Comparison of ENCODE assay signal across 1 cellular context in the genomic region with DNA sequence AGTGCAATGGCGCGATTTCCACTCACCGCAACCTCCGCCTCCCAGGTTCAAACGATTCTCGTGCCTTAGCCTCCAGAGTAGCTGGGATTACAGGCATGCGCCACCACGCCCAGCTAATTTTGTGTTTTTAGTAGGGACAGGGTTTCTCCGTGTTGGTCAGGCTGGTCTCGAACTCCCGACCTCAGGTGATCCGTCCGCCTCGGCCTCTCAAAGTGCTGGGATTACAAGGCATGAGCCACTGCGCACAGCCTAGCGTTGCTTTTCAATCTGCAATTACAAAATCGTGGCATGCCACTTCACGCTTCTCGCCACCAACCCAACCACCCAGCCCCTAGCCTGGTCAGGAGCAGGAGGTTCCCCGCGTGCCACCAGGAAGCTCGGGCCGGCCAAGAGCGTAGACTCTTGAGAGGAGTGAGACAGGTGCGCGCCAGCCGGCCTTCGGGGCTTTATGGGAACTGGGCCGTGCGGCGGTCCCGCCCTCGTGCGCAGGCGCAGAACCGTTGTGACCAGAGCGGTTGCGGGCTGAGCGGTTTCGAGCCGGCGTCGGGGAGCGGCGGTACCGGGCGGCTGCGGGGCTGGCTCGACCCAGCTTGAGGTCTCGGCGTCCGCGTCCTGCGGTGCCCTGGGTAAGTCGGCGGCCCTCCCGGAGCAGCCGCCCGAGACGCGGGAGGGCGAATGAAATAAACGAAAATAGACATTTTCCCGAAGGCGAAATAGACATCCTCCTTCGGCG.
TF ChIP-seq lines count a peak whose summit lies in the region.

A gene (plus strand): TSS at position 500 of the 733 bp plus-strand sequence. CDS start 530 bp downstream, outside the sequence.

TF ChIP-seq in K562, 482 proteins besides CTCF, POLR2A, EP300 and RAD21 (continued from another document and continues in another):
- TF ChIP-seq, protein P1, sequence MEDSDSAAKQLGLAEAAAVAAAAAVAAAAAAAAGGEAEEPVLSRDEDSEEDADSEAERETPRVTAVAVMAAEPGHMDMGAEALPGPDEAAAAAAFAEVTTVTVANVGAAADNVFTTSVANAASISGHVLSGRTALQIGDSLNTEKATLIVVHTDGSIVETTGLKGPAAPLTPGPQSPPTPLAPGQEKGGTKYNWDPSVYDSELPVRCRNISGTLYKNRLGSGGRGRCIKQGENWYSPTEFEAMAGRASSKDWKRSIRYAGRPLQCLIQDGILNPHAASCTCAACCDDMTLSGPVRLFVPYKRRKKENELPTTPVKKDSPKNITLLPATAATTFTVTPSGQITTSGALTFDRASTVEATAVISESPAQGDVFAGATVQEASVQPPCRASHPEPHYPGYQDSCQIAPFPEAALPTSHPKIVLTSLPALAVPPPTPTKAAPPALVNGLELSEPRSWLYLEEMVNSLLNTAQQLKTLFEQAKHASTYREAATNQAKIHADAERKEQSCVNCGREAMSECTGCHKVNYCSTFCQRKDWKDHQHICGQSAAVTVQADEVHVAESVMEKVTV (CRISPR knock-in tag; IDR thresholded peaks at IDR 0.05), result no peak
- TF ChIP-seq, protein P2, sequence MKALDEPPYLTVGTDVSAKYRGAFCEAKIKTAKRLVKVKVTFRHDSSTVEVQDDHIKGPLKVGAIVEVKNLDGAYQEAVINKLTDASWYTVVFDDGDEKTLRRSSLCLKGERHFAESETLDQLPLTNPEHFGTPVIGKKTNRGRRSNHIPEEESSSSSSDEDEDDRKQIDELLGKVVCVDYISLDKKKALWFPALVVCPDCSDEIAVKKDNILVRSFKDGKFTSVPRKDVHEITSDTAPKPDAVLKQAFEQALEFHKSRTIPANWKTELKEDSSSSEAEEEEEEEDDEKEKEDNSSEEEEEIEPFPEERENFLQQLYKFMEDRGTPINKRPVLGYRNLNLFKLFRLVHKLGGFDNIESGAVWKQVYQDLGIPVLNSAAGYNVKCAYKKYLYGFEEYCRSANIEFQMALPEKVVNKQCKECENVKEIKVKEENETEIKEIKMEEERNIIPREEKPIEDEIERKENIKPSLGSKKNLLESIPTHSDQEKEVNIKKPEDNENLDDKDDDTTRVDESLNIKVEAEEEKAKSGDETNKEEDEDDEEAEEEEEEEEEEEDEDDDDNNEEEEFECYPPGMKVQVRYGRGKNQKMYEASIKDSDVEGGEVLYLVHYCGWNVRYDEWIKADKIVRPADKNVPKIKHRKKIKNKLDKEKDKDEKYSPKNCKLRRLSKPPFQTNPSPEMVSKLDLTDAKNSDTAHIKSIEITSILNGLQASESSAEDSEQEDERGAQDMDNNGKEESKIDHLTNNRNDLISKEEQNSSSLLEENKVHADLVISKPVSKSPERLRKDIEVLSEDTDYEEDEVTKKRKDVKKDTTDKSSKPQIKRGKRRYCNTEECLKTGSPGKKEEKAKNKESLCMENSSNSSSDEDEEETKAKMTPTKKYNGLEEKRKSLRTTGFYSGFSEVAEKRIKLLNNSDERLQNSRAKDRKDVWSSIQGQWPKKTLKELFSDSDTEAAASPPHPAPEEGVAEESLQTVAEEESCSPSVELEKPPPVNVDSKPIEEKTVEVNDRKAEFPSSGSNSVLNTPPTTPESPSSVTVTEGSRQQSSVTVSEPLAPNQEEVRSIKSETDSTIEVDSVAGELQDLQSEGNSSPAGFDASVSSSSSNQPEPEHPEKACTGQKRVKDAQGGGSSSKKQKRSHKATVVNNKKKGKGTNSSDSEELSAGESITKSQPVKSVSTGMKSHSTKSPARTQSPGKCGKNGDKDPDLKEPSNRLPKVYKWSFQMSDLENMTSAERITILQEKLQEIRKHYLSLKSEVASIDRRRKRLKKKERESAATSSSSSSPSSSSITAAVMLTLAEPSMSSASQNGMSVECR (CRISPR knock-in tag; IDR thresholded peaks at IDR 0.05), result no peak
- TF ChIP-seq KDM2B (CRISPR knock-in tag; IDR thresholded peaks at IDR 0.05) (no peak), JUNB (CRISPR knock-in tag; conservative IDR thresholded peaks at IDR 0.05) (no peak), ZBED1 (IDR thresholded peaks at IDR 0.05) (no peak), ZNF76 (CRISPR knock-in tag; IDR thresholded peaks at IDR 0.05; ENCODE audit: borderline replicate concordance) (no peak), NFYB (IDR thresholded peaks at IDR 0.05; ENCODE audit: extremely low read depth, insufficient read length) (no peak), MTA2 (IDR thresholded peaks at IDR 0.05; ENCODE audit: low read depth) (no peak), HDAC2 (IDR thresholded peaks at IDR 0.05) (0 out of 2 replicates have a peak, but pooled peaks have one; percentile 44), MEIS2 (IDR thresholded peaks at IDR 0.05; ENCODE audit: partially characterized antibody) (peak; percentile 74), ADNP (tag; IDR thresholded peaks at IDR 0.05) (no peak), ZKSCAN1 (IDR thresholded peaks at IDR 0.05; ENCODE audit: low read depth, low read length) (no peak), SMARCA4 (IDR thresholded peaks at IDR 0.05) (no peak), RBM17 (IDR thresholded peaks at IDR 0.05; ENCODE audit: borderline replicate concordance, low read depth, low read length) (no peak), RBFOX2 (IDR thresholded peaks at IDR 0.05; ENCODE audit: low read depth, low read length) (peak; percentile 83), NUFIP1 (IDR thresholded peaks at IDR 0.05; ENCODE audit: partially characterized antibody) (no peak), CBX8 (IDR thresholded peaks at IDR 0.05; ENCODE audit: borderline replicate concordance, extremely low read depth, low read depth, low read length, poor library complexity, severe bottlenecking) (no peak), OTX1 (CRISPR knock-in tag; IDR thresholded peaks at IDR 0.05) (0 out of 2 replicates have a peak, but pooled peaks have one; percentile 16), EGR1 (conservative IDR thresholded peaks at IDR 0.05) (no peak), ZBTB1 (CRISPR knock-in tag; IDR thresholded peaks at IDR 0.05; ENCODE audit: borderline replicate concordance, low read depth) (peak; percentile 64; the same call in 1 of the 2 replicates), RUNX1 (IDR thresholded peaks at IDR 0.05; ENCODE audit: low read depth) (no peak), HMG20A (CRISPR knock-in tag; conservative IDR thresholded peaks at IDR 0.05) (no peak), NR1H2 (CRISPR knock-in tag; IDR thresholded peaks at IDR 0.05) (no peak), MAZ (CRISPR knock-in tag; conservative IDR thresholded peaks at IDR 0.05 in 1 of 2, IDR thresholded peaks at IDR 0.05 in 1 of 2) (peak; percentile 24 to 46; a peak in 1 of 4 replicates)
- TF ChIP-seq, protein P3, sequence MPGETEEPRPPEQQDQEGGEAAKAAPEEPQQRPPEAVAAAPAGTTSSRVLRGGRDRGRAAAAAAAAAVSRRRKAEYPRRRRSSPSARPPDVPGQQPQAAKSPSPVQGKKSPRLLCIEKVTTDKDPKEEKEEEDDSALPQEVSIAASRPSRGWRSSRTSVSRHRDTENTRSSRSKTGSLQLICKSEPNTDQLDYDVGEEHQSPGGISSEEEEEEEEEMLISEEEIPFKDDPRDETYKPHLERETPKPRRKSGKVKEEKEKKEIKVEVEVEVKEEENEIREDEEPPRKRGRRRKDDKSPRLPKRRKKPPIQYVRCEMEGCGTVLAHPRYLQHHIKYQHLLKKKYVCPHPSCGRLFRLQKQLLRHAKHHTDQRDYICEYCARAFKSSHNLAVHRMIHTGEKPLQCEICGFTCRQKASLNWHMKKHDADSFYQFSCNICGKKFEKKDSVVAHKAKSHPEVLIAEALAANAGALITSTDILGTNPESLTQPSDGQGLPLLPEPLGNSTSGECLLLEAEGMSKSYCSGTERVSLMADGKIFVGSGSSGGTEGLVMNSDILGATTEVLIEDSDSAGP (CRISPR knock-in tag; IDR thresholded peaks at IDR 0.05), result no peak
- TF ChIP-seq, protein P4, sequence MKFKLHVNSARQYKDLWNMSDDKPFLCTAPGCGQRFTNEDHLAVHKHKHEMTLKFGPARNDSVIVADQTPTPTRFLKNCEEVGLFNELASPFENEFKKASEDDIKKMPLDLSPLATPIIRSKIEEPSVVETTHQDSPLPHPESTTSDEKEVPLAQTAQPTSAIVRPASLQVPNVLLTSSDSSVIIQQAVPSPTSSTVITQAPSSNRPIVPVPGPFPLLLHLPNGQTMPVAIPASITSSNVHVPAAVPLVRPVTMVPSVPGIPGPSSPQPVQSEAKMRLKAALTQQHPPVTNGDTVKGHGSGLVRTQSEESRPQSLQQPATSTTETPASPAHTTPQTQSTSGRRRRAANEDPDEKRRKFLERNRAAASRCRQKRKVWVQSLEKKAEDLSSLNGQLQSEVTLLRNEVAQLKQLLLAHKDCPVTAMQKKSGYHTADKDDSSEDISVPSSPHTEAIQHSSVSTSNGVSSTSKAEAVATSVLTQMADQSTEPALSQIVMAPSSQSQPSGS (CRISPR knock-in tag; IDR thresholded peaks at IDR 0.05), result no peak
- TF ChIP-seq, protein P5, sequence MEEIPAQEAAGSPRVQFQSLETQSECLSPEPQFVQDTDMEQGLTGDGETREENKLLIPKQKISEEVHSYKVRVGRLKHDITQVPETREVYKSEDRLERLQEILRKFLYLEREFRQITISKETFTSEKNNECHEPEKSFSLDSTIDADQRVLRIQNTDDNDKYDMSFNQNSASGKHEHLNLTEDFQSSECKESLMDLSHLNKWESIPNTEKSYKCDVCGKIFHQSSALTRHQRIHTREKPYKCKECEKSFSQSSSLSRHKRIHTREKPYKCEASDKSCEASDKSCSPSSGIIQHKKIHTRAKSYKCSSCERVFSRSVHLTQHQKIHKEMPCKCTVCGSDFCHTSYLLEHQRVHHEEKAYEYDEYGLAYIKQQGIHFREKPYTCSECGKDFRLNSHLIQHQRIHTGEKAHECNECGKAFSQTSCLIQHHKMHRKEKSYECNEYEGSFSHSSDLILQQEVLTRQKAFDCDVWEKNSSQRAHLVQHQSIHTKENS (CRISPR knock-in tag; IDR thresholded peaks at IDR 0.05), result no peak
- TF ChIP-seq, protein P6, sequence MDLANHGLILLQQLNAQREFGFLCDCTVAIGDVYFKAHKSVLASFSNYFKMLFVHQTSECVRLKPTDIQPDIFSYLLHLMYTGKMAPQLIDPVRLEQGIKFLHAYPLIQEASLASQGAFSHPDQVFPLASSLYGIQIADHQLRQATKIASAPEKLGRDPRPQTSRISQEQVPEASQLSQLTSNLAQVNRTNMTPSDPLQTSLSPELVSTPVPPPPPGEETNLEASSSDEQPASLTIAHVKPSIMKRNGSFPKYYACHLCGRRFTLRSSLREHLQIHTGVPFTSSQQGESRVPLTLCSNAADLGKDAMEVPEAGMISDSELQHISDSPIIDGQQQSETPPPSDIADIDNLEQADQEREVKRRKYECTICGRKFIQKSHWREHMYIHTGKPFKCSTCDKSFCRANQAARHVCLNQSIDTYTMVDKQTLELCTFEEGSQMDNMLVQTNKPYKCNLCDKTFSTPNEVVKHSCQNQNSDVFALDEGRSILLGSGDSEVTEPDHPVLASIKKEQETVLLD (IDR thresholded peaks at IDR 0.05), result peak; percentile 92
- TF ChIP-seq, protein P7, sequence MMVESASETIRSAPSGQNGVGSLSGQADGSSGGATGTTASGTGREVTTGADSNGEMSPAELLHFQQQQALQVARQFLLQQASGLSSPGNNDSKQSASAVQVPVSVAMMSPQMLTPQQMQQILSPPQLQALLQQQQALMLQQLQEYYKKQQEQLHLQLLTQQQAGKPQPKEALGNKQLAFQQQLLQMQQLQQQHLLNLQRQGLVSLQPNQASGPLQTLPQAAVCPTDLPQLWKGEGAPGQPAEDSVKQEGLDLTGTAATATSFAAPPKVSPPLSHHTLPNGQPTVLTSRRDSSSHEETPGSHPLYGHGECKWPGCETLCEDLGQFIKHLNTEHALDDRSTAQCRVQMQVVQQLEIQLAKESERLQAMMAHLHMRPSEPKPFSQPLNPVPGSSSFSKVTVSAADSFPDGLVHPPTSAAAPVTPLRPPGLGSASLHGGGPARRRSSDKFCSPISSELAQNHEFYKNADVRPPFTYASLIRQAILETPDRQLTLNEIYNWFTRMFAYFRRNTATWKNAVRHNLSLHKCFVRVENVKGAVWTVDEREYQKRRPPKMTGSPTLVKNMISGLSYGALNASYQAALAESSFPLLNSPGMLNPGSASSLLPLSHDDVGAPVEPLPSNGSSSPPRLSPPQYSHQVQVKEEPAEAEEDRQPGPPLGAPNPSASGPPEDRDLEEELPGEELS (CRISPR knock-in tag; IDR thresholded peaks at IDR 0.05; ENCODE audit: borderline replicate concordance), result peak; percentile 43; the same call in 1 of the 2 replicates
- TF ChIP-seq, protein P8, sequence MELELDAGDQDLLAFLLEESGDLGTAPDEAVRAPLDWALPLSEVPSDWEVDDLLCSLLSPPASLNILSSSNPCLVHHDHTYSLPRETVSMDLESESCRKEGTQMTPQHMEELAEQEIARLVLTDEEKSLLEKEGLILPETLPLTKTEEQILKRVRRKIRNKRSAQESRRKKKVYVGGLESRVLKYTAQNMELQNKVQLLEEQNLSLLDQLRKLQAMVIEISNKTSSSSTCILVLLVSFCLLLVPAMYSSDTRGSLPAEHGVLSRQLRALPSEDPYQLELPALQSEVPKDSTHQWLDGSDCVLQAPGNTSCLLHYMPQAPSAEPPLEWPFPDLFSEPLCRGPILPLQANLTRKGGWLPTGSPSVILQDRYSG (tag; conservative IDR thresholded peaks at IDR 0.05; ENCODE audit: low read depth), result no peak
- TF ChIP-seq, protein P9, sequence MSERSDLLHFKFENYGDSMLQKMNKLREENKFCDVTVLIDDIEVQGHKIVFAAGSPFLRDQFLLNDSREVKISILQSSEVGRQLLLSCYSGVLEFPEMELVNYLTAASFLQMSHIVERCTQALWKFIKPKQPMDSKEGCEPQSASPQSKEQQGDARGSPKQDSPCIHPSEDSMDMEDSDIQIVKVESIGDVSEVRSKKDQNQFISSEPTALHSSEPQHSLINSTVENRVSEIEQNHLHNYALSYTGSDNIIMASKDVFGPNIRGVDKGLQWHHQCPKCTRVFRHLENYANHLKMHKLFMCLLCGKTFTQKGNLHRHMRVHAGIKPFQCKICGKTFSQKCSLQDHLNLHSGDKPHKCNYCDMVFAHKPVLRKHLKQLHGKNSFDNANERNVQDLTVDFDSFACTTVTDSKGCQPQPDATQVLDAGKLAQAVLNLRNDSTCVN (CRISPR knock-in tag; IDR thresholded peaks at IDR 0.05), result no peak
